1 cellular context compared by ENCODE assay signal in genomic region chr3:97911459-97911858, GRCh38.
TF ChIP-seq lines count a peak whose summit lies in the region.

No MANE protein-coding gene starts in this region.

TF ChIP-seq in K562, 482 proteins besides CTCF, POLR2A, EP300 and RAD21 (continued from another document):
- TF ChIP-seq CHD7 (IDR thresholded peaks at IDR 0.05; ENCODE audit: low read depth, low read length) (no peak), FOXK1 (CRISPR knock-in tag; IDR thresholded peaks at IDR 0.05; ENCODE audit: borderline replicate concordance) (no peak), SMARCA5 (IDR thresholded peaks at IDR 0.05) (no peak), SAFB2 (IDR thresholded peaks at IDR 0.05; ENCODE audit: borderline replicate concordance, low read depth, low read length, severe bottlenecking) (no peak), LARP7 (IDR thresholded peaks at IDR 0.05) (no peak)
